ENCODE assay signal across 15 cellular contexts in the genomic region with DNA sequence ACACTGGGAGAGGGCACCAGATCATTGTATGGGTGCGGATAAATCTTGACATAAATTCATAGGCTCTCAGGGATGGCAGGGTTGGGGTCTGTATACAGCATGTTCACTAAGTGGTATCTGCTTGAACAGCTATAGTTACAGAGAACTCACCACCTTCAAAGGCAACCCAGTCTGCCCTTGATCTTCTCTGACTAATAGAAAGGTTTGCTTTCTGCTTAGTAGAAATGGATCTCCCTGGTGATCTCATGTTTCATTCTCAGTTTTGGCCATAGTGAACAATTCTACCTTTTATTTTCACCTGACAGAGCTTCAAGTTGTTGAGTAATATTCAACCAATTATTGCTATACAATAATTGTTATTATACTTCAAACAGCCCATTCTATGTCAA. TPM values are rescaled to one million over a fixed set of nuclear protein-coding genes. Genes with fewer than 3 reads are reported as not detected.
DNase-seq lines count a peak whose midpoint lies in the region; ATAC-seq and TF ChIP-seq lines count a peak whose summit lies in the region.
"Had no signal": no experiment of that assay in that cellular context is flagged by ENCODE, and none has a peak within 500 bp of the region (broad histone marks: within the 10 kb centered on the region; RNA-seq: fewer than 3 reads in every experiment).

No MANE protein-coding gene starts in this region.

- no peaks in the 10 kb centered on the region for H4K20me1 ChIP-seq in smooth muscle cell (ENCODE audit: low read depth)

- H3K4me1 ChIP-seq in smooth muscle cell (ENCODE audit: low read depth) = no peaks in the 10 kb centered on the region

- no peaks in the 10 kb centered on the region for H3K79me2 ChIP-seq in smooth muscle cell (ENCODE audit: low read depth)

- no peaks in the 10 kb centered on the region for H3K27me3 ChIP-seq in smooth muscle cell (ENCODE audit: low read depth)
- H3K27me3 ChIP-seq: esophagus muscularis mucosa had no signal

- H3K4me3 ChIP-seq in smooth muscle cell = no peak overlapping the region
- H3K4me3 ChIP-seq: esophagus muscularis mucosa, left ventricle myocardium inferior had no signal

- no peaks in the 10 kb centered on the region for H3K9me3 ChIP-seq in smooth muscle cell (replicated peaks; ENCODE audit: low read depth)
- H3K9me3 ChIP-seq: esophagus muscularis mucosa, left ventricle myocardium inferior had no signal

- no peak overlapping the region for H3K4me2 ChIP-seq in smooth muscle cell

- H3F3A ChIP-seq in smooth muscle cell (ENCODE audit: low read depth) = no peaks in the 10 kb centered on the region

- H3K27ac ChIP-seq in substantia nigra (ENCODE audit: low read depth, low read length, poor library complexity, severe bottlenecking) (no peak overlapping the region), smooth muscle cell (ENCODE audit: low read depth) (no peak overlapping the region)
- H3K27ac ChIP-seq: esophagus muscularis mucosa, left ventricle myocardium inferior had no signal

- 94% methylated on average over 1 of the region's 1 CpG for WGBS in smooth muscle cell (ENCODE audit: low lambda C conversion rate)

- H2AFZ ChIP-seq in smooth muscle cell (ENCODE audit: low read depth) = no peak overlapping the region

- DNase-seq in GM10266 (ENCODE audit: extremely low spot score) (peak; percentile 10), GM13977 (ENCODE audit: low spot score) (peak; percentile 31), SHP77 treated with DMSO at 0.1 percent for 48 hours (lab: John Stamatoyannopoulos, UW) (no peak), substantia nigra (lab: John Stamatoyannopoulos, UW) (no peak), smooth muscle cell (lab: John Stamatoyannopoulos, UW; ENCODE audit: unreplicated experiment) (no peak), GM03348 (ENCODE audit: low spot score) (no peak)
- DNase-seq: COR-L47, left ventricle myocardium inferior, NCI-H1092, NCI-H526, Right ventricle myocardium superior, T-helper 1 cell had no signal

- in situ Hi-C loops in GM13977 (cut with MboI; ENCODE audit: low pct_unique_long_range_greater_than_20kb, low sequenced_read_pairs, unreplicated experiment) = loop anchor here (25.0 kb wide), 1 partner anchor 482 kb away; the partner anchor contains the start of gene FAM111A

- no peaks in the 10 kb centered on the region for H3K36me3 ChIP-seq in smooth muscle cell (ENCODE audit: low read depth)
- H3K36me3 ChIP-seq: esophagus muscularis mucosa, left ventricle myocardium inferior had no signal

- TF ChIP-seq CTCF in GM10266 (IDR thresholded peaks at IDR 0.05; ENCODE audit: control insufficient read depth, insufficient read depth, low read depth, missing control alignments) = no peak
- no peak for TF ChIP-seq CTCF in GM13977 (IDR thresholded peaks at IDR 0.05; ENCODE audit: extremely low read depth, insufficient read depth, missing control alignments)
- no peak for TF ChIP-seq CTCF in smooth muscle cell (IDR thresholded peaks at IDR 0.05; ENCODE audit: borderline replicate concordance, insufficient read depth, poor library complexity, severe bottlenecking)

- no peak overlapping the region for H3K9ac ChIP-seq in smooth muscle cell (ENCODE audit: low read depth)

- peak; percentile 61 for ATAC-seq in GM21723 (IDR thresholded peaks at IDR 0.05; ENCODE audit: unreplicated experiment)
- peak; percentile 49 for ATAC-seq in HG03159 (IDR thresholded peaks at IDR 0.05; ENCODE audit: unreplicated experiment)

RNA-seq across cellular contexts. Expression of gene CNTF, which starts 32.4 kb away (rescaled TPM):
- 2.2 and 3.9 TPM in 2 replicates for total RNA-seq in smooth muscle cell
- 0.45 and 0.66 TPM in 2 replicates for polyA plus RNA-seq in smooth muscle cell

Comparison
In these comparisons a context has a peak if more than half of its experiments do, and no peak if none do; other contexts are left out.
1. DNase-seq: peak in GM10266 (single experiment) and GM13977 (single experiment); none in SHP77 treated with DMSO at 0.1 percent for 48 hours (single experiment), substantia nigra (0 of 49), smooth muscle cell (single experiment) and GM03348 (single experiment).